Comparison of ENCODE assay signal across 12 cellular contexts in the genomic region with DNA sequence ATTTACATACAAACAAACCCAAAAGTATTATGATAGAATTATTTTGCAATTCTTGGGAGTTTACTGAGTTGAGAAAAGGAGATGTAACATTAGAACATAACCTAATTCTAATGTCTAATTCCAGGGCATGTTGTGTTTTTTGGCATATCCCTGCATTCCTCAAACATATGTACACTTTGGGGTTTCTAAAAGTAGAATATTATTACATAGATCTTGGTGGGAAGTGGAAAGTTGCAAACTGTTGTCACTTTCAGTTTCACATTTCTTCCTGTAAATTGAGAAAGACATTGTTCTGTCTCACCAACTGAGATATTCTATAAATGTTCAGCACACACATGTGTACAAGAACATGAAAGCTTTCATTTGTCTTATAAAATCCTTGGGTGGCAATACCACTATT. TPM values are rescaled to one million over a fixed set of nuclear protein-coding genes. Genes with fewer than 3 reads are reported as not detected.
DNase-seq lines count a peak whose midpoint lies in the region; ATAC-seq and TF ChIP-seq lines count a peak whose summit lies in the region.
"Had no signal": no experiment of that assay in that cellular context is flagged by ENCODE, and none has a peak within 500 bp of the region (broad histone marks: within the 10 kb centered on the region; RNA-seq: fewer than 3 reads in every experiment).

No MANE protein-coding gene starts in this region.

- intact Hi-C loops in CD14-positive monocyte (cut with micrococcal nuclease) = no loop called here

- H3K27ac Mint-ChIP-seq in naive thymus-derived CD8-positive, alpha-beta T cell = peak overlapping the region; percentile 44 to 93 (median 80)
- peak overlapping the region in 1 of 7 donors; percentile 17 for H3K27ac Mint-ChIP-seq in CD14-positive monocyte
- H3K27ac Mint-ChIP-seq: mesothelial cell of epicardium, WTC11 had no signal

- no peak overlapping the region for H3K4me3 ChIP-seq in BJ (ENCODE audit: low read depth, low read length)
- no peak overlapping the region for H3K4me3 ChIP-seq in brain microvascular endothelial cell (ENCODE audit: low read depth, low read length)
- H3K4me3 ChIP-seq: SK-N-MC had no signal

- peak; percentile 31 for ATAC-seq in GM19463 (IDR thresholded peaks at IDR 0.05; ENCODE audit: unreplicated experiment)
- ATAC-seq in naive thymus-derived CD8-positive, alpha-beta T cell = no peak
- ATAC-seq: WTC11 had no signal

- H3K9me3 Mint-ChIP-seq in naive thymus-derived CD8-positive, alpha-beta T cell = no peaks in the 10 kb centered on the region
- H3K9me3 Mint-ChIP-seq in CD14-positive monocyte = peaks cover 0 to 3% (median 2%) of the 10 kb centered on the region in 7 donors
- H3K9me3 Mint-ChIP-seq: mesothelial cell of epicardium, WTC11 had no signal

- DNase-seq in BJ (ENCODE audit: low read depth) = peak; percentile 46
- DNase-seq in brain microvascular endothelial cell = peak; percentile 49
- peak in 1 of 10 donors; percentile 9 for DNase-seq in naive thymus-derived CD8-positive, alpha-beta T cell
- no peak for DNase-seq in CD14-positive monocyte (ENCODE audit: low spot score)
- no peak for DNase-seq in pons (ENCODE audit: low spot score)
- DNase-seq in NCI-H446 (lab: John Stamatoyannopoulos, UW) = no peak
- DNase-seq: caudate nucleus, NCI-H187 treated with DMSO at 0.1 percent for 48 hours had no signal

- no peaks in the 10 kb centered on the region for H3K27me3 Mint-ChIP-seq in naive thymus-derived CD8-positive, alpha-beta T cell
- H3K27me3 Mint-ChIP-seq in CD14-positive monocyte (ENCODE audit: low read depth in 3 of 3) = no peaks in the 10 kb centered on the region

- H3K36me3 ChIP-seq in BJ (ENCODE audit: control insufficient read depth, insufficient read depth, low read length) (no peaks in the 10 kb centered on the region), brain microvascular endothelial cell (replicated peaks) (no peaks in the 10 kb centered on the region)

- H3K27ac ChIP-seq in brain microvascular endothelial cell = peak overlapping the region; percentile 74
- H3K27ac ChIP-seq: SK-N-MC had no signal

- TF ChIP-seq CTCF in BJ (IDR thresholded peaks at IDR 0.05; ENCODE audit: insufficient read depth, low read depth, low read length) = no peak
- no peak for TF ChIP-seq CTCF in brain microvascular endothelial cell (IDR thresholded peaks at IDR 0.05; ENCODE audit: low read depth, low read length, missing control alignments)
- TF ChIP-seq CTCF in CD14-positive monocyte (IDR thresholded peaks at IDR 0.05) = no peak

- in situ Hi-C loops in brain microvascular endothelial cell (cut with HindIII; ENCODE audit: low pct_ligation_motif_present, low sequenced_read_pairs) = no loop called here

- peaks cover 25 to 50% (median 46%) of the 10 kb centered on the region in 4 donors for H3K4me1 Mint-ChIP-seq in naive thymus-derived CD8-positive, alpha-beta T cell
- peaks cover 10% of the 10 kb centered on the region for H3K4me1 Mint-ChIP-seq in CD14-positive monocyte
- H3K4me1 Mint-ChIP-seq: WTC11 had no signal

- H3K36me3 Mint-ChIP-seq in naive thymus-derived CD8-positive, alpha-beta T cell = peaks cover 0 to 6% (median 0%) of the 10 kb centered on the region in 3 donors
- no peaks in the 10 kb centered on the region for H3K36me3 Mint-ChIP-seq in CD14-positive monocyte
- H3K36me3 Mint-ChIP-seq: mesothelial cell of epicardium, WTC11 had no signal

- H3K27me3 ChIP-seq in BJ (ENCODE audit: control insufficient read depth, insufficient read depth, low read length) = no peaks in the 10 kb centered on the region
- H3K27me3 ChIP-seq in brain microvascular endothelial cell (replicated peaks) = no peaks in the 10 kb centered on the region

- peak overlapping the region; percentile 8 to 77 (median 68) for H3K4me3 Mint-ChIP-seq in naive thymus-derived CD8-positive, alpha-beta T cell
- H3K4me3 Mint-ChIP-seq in CD14-positive monocyte = no peak overlapping the region
- H3K4me3 Mint-ChIP-seq: mesothelial cell of epicardium, WTC11 had no signal

- POLR2A ChIA-PET in BJ (lab: Charles Lee) = no interaction called here
- POLR2A ChIA-PET in naive thymus-derived CD8-positive, alpha-beta T cell (lab: Charles Lee) = no interaction called here

- CTCF ChIA-PET in BJ (lab: Yijun Ruan, JAX) = no interaction called here

RNA-seq across cellular contexts. Expression of a gene that starts 24.4 kb away (rescaled TPM):
- polyA plus RNA-seq in BJ (2011; rRNA removed) (not detected in 2 replicates), CD14-positive monocyte (not detected)
- polyA minus RNA-seq in BJ (2011; rRNA and poly(A)+ RNA removed) = not detected in 2 replicates
- total RNA-seq in naive thymus-derived CD8-positive, alpha-beta T cell = not detected
- under 1 TPM in 2 of 3 donors, not detected in 1; 0.07 to 0.21 TPM for polyA plus RNA-seq in naive thymus-derived CD8-positive, alpha-beta T cell
- total RNA-seq: mesothelial cell of epicardium had no signal

Comparison
In these comparisons a context has a peak if more than half of its experiments do, and no peak if none do; other contexts are left out.
1. DNase-seq: peak in BJ (single experiment) and brain microvascular endothelial cell (single experiment); none in CD14-positive monocyte (single experiment), pons (single experiment) and NCI-H446 (0 of 2).
2. H3K4me3 Mint-ChIP-seq: peak in naive thymus-derived CD8-positive, alpha-beta T cell (10 of 10); none in CD14-positive monocyte (0 of 2).